ENCODE assay signal across 1 cellular context in genomic region chr18:75248426-75249191, GRCh38.
TF ChIP-seq lines count a peak whose summit lies in the region.

No MANE protein-coding gene starts in this region.

TF ChIP-seq in HepG2, 621 proteins besides CTCF, POLR2A, EP300 and RAD21:
- TF ChIP-seq ZNF30 (CRISPR knock-in tag; IDR thresholded peaks at IDR 0.05): no peak
- no peak for TF ChIP-seq ZBTB25 (CRISPR knock-in tag; IDR thresholded peaks at IDR 0.05)
- no peak for TF ChIP-seq KDM2A (CRISPR knock-in tag; IDR thresholded peaks at IDR 0.05; ENCODE audit: borderline replicate concordance, low read depth)
- TF ChIP-seq E2F1 (CRISPR knock-in tag; IDR thresholded peaks at IDR 0.05): no peak
- TF ChIP-seq ELF4 (CRISPR knock-in tag; IDR thresholded peaks at IDR 0.05; ENCODE audit: borderline replicate concordance): no peak
- no peak for TF ChIP-seq YEATS4 (CRISPR knock-in tag; IDR thresholded peaks at IDR 0.05; ENCODE audit: borderline replicate concordance)
- no peak for TF ChIP-seq ZFP1 (CRISPR knock-in tag; IDR thresholded peaks at IDR 0.05)
- no peak for TF ChIP-seq ZBTB4 (CRISPR knock-in tag; IDR thresholded peaks at IDR 0.05; ENCODE audit: borderline replicate concordance)
- no peak for TF ChIP-seq ZNF260 (CRISPR knock-in tag; IDR thresholded peaks at IDR 0.05; ENCODE audit: borderline replicate concordance, low read depth)
- TF ChIP-seq NCOR1 (IDR thresholded peaks at IDR 0.05; ENCODE audit: borderline replicate concordance, low read length): no peak
- no peak for TF ChIP-seq RNF219 (CRISPR knock-in tag; IDR thresholded peaks at IDR 0.05)
- TF ChIP-seq KIAA2018 (CRISPR knock-in tag; IDR thresholded peaks at IDR 0.05; ENCODE audit: borderline replicate concordance): no peak
- TF ChIP-seq ZNF296 (CRISPR knock-in tag; conservative IDR thresholded peaks at IDR 0.05): no peak
- TF ChIP-seq MAX (IDR thresholded peaks at IDR 0.05): no peak
- no peak for TF ChIP-seq EZH2 (conservative IDR thresholded peaks at IDR 0.05; ENCODE audit: low read depth, low read length)
- TF ChIP-seq ELF1 (CRISPR knock-in tag; IDR thresholded peaks at IDR 0.05): no peak
- TF ChIP-seq KLF13 (CRISPR knock-in tag; IDR thresholded peaks at IDR 0.05): no peak
TF ChIP-seq in HepG2: peak in this region for 0.
